12 cellular contexts compared by ENCODE assay signal in the genomic region with DNA sequence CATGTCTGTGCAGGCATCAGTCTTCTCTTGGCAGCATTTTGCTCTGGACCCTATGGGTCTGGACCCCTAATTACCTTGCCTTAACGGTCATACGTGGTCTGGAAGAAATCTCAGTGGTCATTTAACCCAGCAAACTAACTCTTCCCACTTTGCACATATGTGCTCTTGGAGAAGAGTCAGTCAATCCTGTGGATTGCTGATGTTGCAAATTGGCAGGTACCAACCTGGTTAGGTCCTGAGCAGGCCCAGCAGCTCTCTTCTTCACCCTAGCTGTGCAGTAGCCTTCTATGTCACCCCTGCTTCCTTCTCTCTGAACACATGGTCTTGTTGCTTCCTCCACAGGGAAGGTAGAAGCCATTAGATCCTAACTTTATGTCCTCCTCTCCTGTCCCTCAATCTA. TPM values are rescaled to one million over a fixed set of nuclear protein-coding genes. Genes with fewer than 3 reads are reported as not detected.
DNase-seq lines count a peak whose midpoint lies in the region; ATAC-seq, FAIRE-seq and TF ChIP-seq lines count a peak whose summit lies in the region.
"Had no signal": no experiment of that assay in that cellular context is flagged by ENCODE, and none has a peak within 500 bp of the region (broad histone marks: within the 10 kb centered on the region; RNA-seq: fewer than 3 reads in every experiment).

No MANE protein-coding gene starts in this region.

- no peaks in the 10 kb centered on the region for H3K27me3 ChIP-seq in endothelial cell of umbilical vein (ENCODE audit: control insufficient read depth in 2 of 2, insufficient read depth in 2 of 2, low read length in 2 of 2)
- no peaks in the 10 kb centered on the region for H3K27me3 ChIP-seq in skeletal muscle satellite cell (ENCODE audit: control insufficient read depth, insufficient read depth, low read length)
- H3K27me3 ChIP-seq: dorsolateral prefrontal cortex, left lung had no signal

- H3K4me1 Mint-ChIP-seq in activated CD4-positive, alpha-beta T cell treated with anti-CD3 and anti-CD28 coated beads, Interleukin-2, amount 10 ng/mL, durations not matched to agents 7 days and 5 days = peaks cover 26% of the 10 kb centered on the region

- DNase-seq in activated CD4-positive, alpha-beta T cell treated with anti-CD3 and anti-CD28 coated beads, Interleukin-2, amount 10 ng/mL, durations not matched to agents 7 days and 5 days = no peak
- no peak for DNase-seq in activated CD4-positive, alpha-beta T cell treated with anti-CD3 and anti-CD28 coated beads for 48 hours
- peak; percentile 19 for DNase-seq in OCI-LY7 (ENCODE audit: low spot score)
- DNase-seq in endothelial cell of umbilical vein (ENCODE audit: low read depth, low spot score) = no peak
- no peak for DNase-seq in stimulated activated CD4-positive, alpha-beta T cell treated with anti-CD3 and anti-CD28 coated beads, Interleukin-15, amount 100 ng/mL, for 24 hours
- no peak for DNase-seq in NCI-H2196 (lab: John Stamatoyannopoulos, UW; ENCODE audit: unreplicated experiment)
- DNase-seq: dorsolateral prefrontal cortex; left lung; NCI-H2081 treated with DMSO at 0.1 percent for 48 hours; stimulated activated CD4-positive, alpha-beta T cell treated with anti-CD3 and anti-CD28 coated beads, Interleukin-4, amount 100 ng/mL, for 1 hour had no signal

- H3K9me3 Mint-ChIP-seq in activated CD4-positive, alpha-beta T cell treated with anti-CD3 and anti-CD28 coated beads, Interleukin-2, amount 10 ng/mL, durations not matched to agents 7 days and 5 days = no peaks in the 10 kb centered on the region

- H3K27ac ChIP-seq in OCI-LY7 (ENCODE audit: low read depth, low read length, poor library complexity, severe bottlenecking) (peak overlapping the region; percentile 0), endothelial cell of umbilical vein (ENCODE audit: insufficient read depth, low read depth, low read length) (no peak overlapping the region)
- H3K27ac ChIP-seq: dorsolateral prefrontal cortex, left lung had no signal

- H3K4me3 ChIP-seq in OCI-LY7 (ENCODE audit: low read depth, low read length, poor library complexity, severe bottlenecking) = peak overlapping the region; percentile 95
- peak overlapping the region in 1 of 3 experiments; percentile 15 for H3K4me3 ChIP-seq in endothelial cell of umbilical vein (replicated peaks in 1 of 3; ENCODE audit: insufficient read depth in 1 of 3, low read depth in 1 of 3, low read length in 3 of 3)
- peak overlapping the region; percentile 99 for H3K4me3 ChIP-seq in skeletal muscle satellite cell (ENCODE audit: low read length)

- intact Hi-C loops in OCI-LY7 (cut with micrococcal nuclease; ENCODE audit: unreplicated experiment) (no loop called here), endothelial cell of umbilical vein (cut with micrococcal nuclease) (no loop called here)

- H3K9me1 ChIP-seq in endothelial cell of umbilical vein (replicated peaks; ENCODE audit: control insufficient read depth, extremely low read depth, insufficient read depth, low read length) = no peaks in the 10 kb centered on the region

- H3K9me3 ChIP-seq in OCI-LY7 (ENCODE audit: low read length) = no peaks in the 10 kb centered on the region
- H3K9me3 ChIP-seq in endothelial cell of umbilical vein (replicated peaks; ENCODE audit: control insufficient read depth, insufficient read depth, low read length) = no peaks in the 10 kb centered on the region
- no peaks in the 10 kb centered on the region for H3K9me3 ChIP-seq in skeletal muscle satellite cell (replicated peaks; ENCODE audit: low read length)
- H3K9me3 ChIP-seq: left lung had no signal

- no peak overlapping the region for H3K27ac Mint-ChIP-seq in activated CD4-positive, alpha-beta T cell treated with anti-CD3 and anti-CD28 coated beads, Interleukin-2, amount 10 ng/mL, durations not matched to agents 7 days and 5 days

- H3K4me2 ChIP-seq in OCI-LY7 (ENCODE audit: low read length) = peak overlapping the region; percentile 65
- H3K4me2 ChIP-seq in endothelial cell of umbilical vein (ENCODE audit: insufficient read depth, low read length) = peak overlapping the region; percentile 96
- H3K4me2 ChIP-seq in skeletal muscle satellite cell (ENCODE audit: low read length) = peak overlapping the region; percentile 89

- ATAC-seq in GM18511 (IDR thresholded peaks at IDR 0.05; ENCODE audit: unreplicated experiment) = no peak
- ATAC-seq: left lung had no signal

- H3K79me2 ChIP-seq in OCI-LY7 (ENCODE audit: insufficient read depth, low read depth, low read length) (peaks cover 69% of the 10 kb centered on the region; the same call in 1 of the 2 replicates), endothelial cell of umbilical vein (ENCODE audit: control insufficient read depth, insufficient read depth, low read length) (peaks cover 55% of the 10 kb centered on the region)

- peaks cover 66% of the 10 kb centered on the region for H3K36me3 ChIP-seq in OCI-LY7 (ENCODE audit: insufficient read depth, low read length)
- no peaks in the 10 kb centered on the region for H3K36me3 ChIP-seq in endothelial cell of umbilical vein (ENCODE audit: control insufficient read depth in 2 of 2, extremely low read depth in 1 of 2, insufficient read depth in 2 of 2, low read length in 2 of 2)
- H3K36me3 ChIP-seq in skeletal muscle satellite cell (ENCODE audit: insufficient read depth, low read length) = peaks cover 1% of the 10 kb centered on the region

- H2AFZ ChIP-seq in OCI-LY7 (ENCODE audit: low read length) = no peak overlapping the region
- no peak overlapping the region for H2AFZ ChIP-seq in endothelial cell of umbilical vein (ENCODE audit: low read depth, low read length)

- dilution Hi-C loops in endothelial cell of umbilical vein (cut with MboI; ENCODE audit: extremely low pct_ligation_motif_present, low sequenced_read_pairs) = no loop called here

- POLR2A ChIA-PET in activated CD4-positive, alpha-beta T cell treated with anti-CD3 and anti-CD28 coated beads, Interleukin-2, amount 10 ng/mL, durations not matched to agents 7 days and 5 days (lab: Charles Lee) = no interaction called here
- POLR2A ChIA-PET in OCI-LY7 (lab: Charles Lee) (interaction anchor here (0.7 to 2.7 kb wide), 10 partner anchors 41 to 153 kb away, joined by 3 to 7 read pairs (median 4); partner anchors contain the start of gene CCR6), endothelial cell of umbilical vein (lab: Charles Lee) (no interaction called here)

- TF ChIP-seq POLR2A in endothelial cell of umbilical vein (IDR thresholded peaks at IDR 0.05; ENCODE audit: low read depth, low read length) = no peak

- CTCF ChIA-PET in activated CD4-positive, alpha-beta T cell treated with anti-CD3 and anti-CD28 coated beads, Interleukin-2, amount 10 ng/mL, durations not matched to agents 7 days and 5 days (lab: Charles Lee) = interaction anchor here (1.2 to 4.2 kb wide), 3 partner anchors 10 to 14 kb away, joined by 3 to 15 read pairs (median 4); no protein-coding TSS in a partner anchor
- CTCF ChIA-PET in OCI-LY7 (lab: Charles Lee; ENCODE audit: unreplicated experiment) = interaction anchor here (0.5 to 2.3 kb wide), 2 partner anchors 47 to 134 kb away, joined by 3 to 11 read pairs; no protein-coding TSS in a partner anchor
- CTCF ChIA-PET in endothelial cell of umbilical vein (lab: Charles Lee) = interaction anchor here (0.5 to 4.5 kb wide), 3 partner anchors 11 to 20 kb away, joined by 3 to 48 read pairs (median 13); no protein-coding TSS in a partner anchor

- H3K9ac ChIP-seq in endothelial cell of umbilical vein (replicated peaks; ENCODE audit: extremely low read depth, insufficient read depth, low read length) (no peak overlapping the region), skeletal muscle satellite cell (ENCODE audit: low read depth, low read length) (no peak overlapping the region)

- FAIRE-seq in endothelial cell of umbilical vein (lab: Jason Lieb, UNC) = no peak

- H3K4me1 ChIP-seq in OCI-LY7 (ENCODE audit: insufficient read depth, low read length, poor library complexity, severe bottlenecking) = peaks cover 33% of the 10 kb centered on the region
- peaks cover 20% of the 10 kb centered on the region for H3K4me1 ChIP-seq in endothelial cell of umbilical vein (ENCODE audit: control insufficient read depth, extremely low read depth, insufficient read depth, low read length)
- H3K4me1 ChIP-seq in skeletal muscle satellite cell (ENCODE audit: control insufficient read depth, insufficient read depth, low read length) = peaks cover 25% of the 10 kb centered on the region

- peaks cover 9% of the 10 kb centered on the region for H4K20me1 ChIP-seq in OCI-LY7 (ENCODE audit: insufficient read depth, low read length)
- H4K20me1 ChIP-seq in endothelial cell of umbilical vein (replicated peaks; ENCODE audit: control insufficient read depth, extremely low read depth, insufficient read depth, low read length) = no peaks in the 10 kb centered on the region

- TF ChIP-seq CTCF in OCI-LY7 (conservative IDR thresholded peaks at IDR 0.05; ENCODE audit: low read length) (no peak), endothelial cell of umbilical vein (IDR thresholded peaks at IDR 0.05; ENCODE audit: extremely low read depth in 1 of 2, insufficient read depth in 1 of 2, low read depth in 1 of 2, low read length in 2 of 2) (no peak)

- no peaks in the 10 kb centered on the region for H3K9me2 ChIP-seq in OCI-LY7 (ENCODE audit: insufficient read depth, low read length)

- H3K4me3 Mint-ChIP-seq in activated CD4-positive, alpha-beta T cell treated with anti-CD3 and anti-CD28 coated beads, Interleukin-2, amount 10 ng/mL, durations not matched to agents 7 days and 5 days = peak overlapping the region; percentile 91

- no peaks in the 10 kb centered on the region for H3K27me3 Mint-ChIP-seq in activated CD4-positive, alpha-beta T cell treated with anti-CD3 and anti-CD28 coated beads, Interleukin-2, amount 10 ng/mL, durations not matched to agents 7 days and 5 days

- H3K36me3 Mint-ChIP-seq in activated CD4-positive, alpha-beta T cell treated with anti-CD3 and anti-CD28 coated beads, Interleukin-2, amount 10 ng/mL, durations not matched to agents 7 days and 5 days (ENCODE audit: low read depth) = peaks cover 25% of the 10 kb centered on the region

- BruUV-seq in OCI-LY7 (replicated peaks; lab: Mats Ljungman, UMichigan) = no TSS peak
- no TSS peak for BruUV-seq in endothelial cell of umbilical vein (replicated peaks; lab: Mats Ljungman, UMichigan)

RNA-seq across cellular contexts. Expression of gene CEP43, which starts 1.6 kb away (rescaled TPM):
- total RNA-seq in activated CD4-positive, alpha-beta T cell treated with anti-CD3 and anti-CD28 coated beads, Interleukin-2, amount 10 ng/mL, durations not matched to agents 7 days and 5 days = 10 to 100 TPM; 20.9 to 23.5 TPM
- 41.2 and 48.1 TPM in 2 replicates for total RNA-seq in OCI-LY7 (2014; rRNA removed; shearing (Covaris generic))
- total RNA-seq in OCI-LY7 (2022) (34.3 and 40.4 TPM in 2 replicates), endothelial cell of umbilical vein (19.0 and 22.5 TPM in 2 replicates)
- 5.7 and 6.5 TPM in 2 replicates for polyA plus RNA-seq in endothelial cell of umbilical vein
- 8.2 and 8.6 TPM in 2 replicates for polyA plus RNA-seq in endothelial cell of umbilical vein (2011; cell fraction: cytosol; rRNA removed)
- 32.2 and 43.8 TPM in 2 replicates for polyA plus RNA-seq in endothelial cell of umbilical vein (2011; cell fraction: nucleus; rRNA removed)
- 6.4 and 10.9 TPM in 2 replicates for polyA plus RNA-seq in endothelial cell of umbilical vein (2012)
- polyA minus RNA-seq in endothelial cell of umbilical vein = 5.0 and 5.8 TPM in 2 replicates
- polyA minus RNA-seq in endothelial cell of umbilical vein (2011; cell fraction: cytosol; rRNA and poly(A)+ RNA removed) = 8.2 TPM
- 9.2 and 11.6 TPM in 2 replicates for polyA minus RNA-seq in endothelial cell of umbilical vein (2011; cell fraction: nucleus; rRNA and poly(A)+ RNA removed)
- total RNA-seq in skeletal muscle satellite cell (2012; rRNA removed) = 13.9 and 14.4 TPM in 2 replicates

RNA-seq across cellular contexts. Expression of gene RNASET2, which starts 44.4 kb away (rescaled TPM):
- 100 to 1,000 TPM in 1 of 2 experiments, 10 to 100 TPM in 1; 84.3 to 101 TPM for total RNA-seq in activated CD4-positive, alpha-beta T cell treated with anti-CD3 and anti-CD28 coated beads, Interleukin-2, amount 10 ng/mL, durations not matched to agents 7 days and 5 days
- total RNA-seq in OCI-LY7 (2014; rRNA removed; shearing (Covaris generic)) = 71.7 and 87.1 TPM in 2 replicates
- total RNA-seq in OCI-LY7 (2022) (73.0 and 105 TPM in 2 replicates), endothelial cell of umbilical vein (10.0 and 10.7 TPM in 2 replicates)
- 11.2 and 11.4 TPM in 2 replicates for polyA plus RNA-seq in endothelial cell of umbilical vein
- 14.1 and 14.2 TPM in 2 replicates for polyA plus RNA-seq in endothelial cell of umbilical vein (2011; cell fraction: cytosol; rRNA removed)
- 9.6 and 11.3 TPM in 2 replicates for polyA plus RNA-seq in endothelial cell of umbilical vein (2011; cell fraction: nucleus; rRNA removed)
- polyA plus RNA-seq in endothelial cell of umbilical vein (2012) = 9.7 and 11.9 TPM in 2 replicates
- polyA minus RNA-seq in endothelial cell of umbilical vein = 6.3 and 9.4 TPM in 2 replicates
- polyA minus RNA-seq in endothelial cell of umbilical vein (2011; cell fraction: cytosol; rRNA and poly(A)+ RNA removed) = 8.2 TPM
- polyA minus RNA-seq in endothelial cell of umbilical vein (2011; cell fraction: nucleus; rRNA and poly(A)+ RNA removed) = 1.9 and 2.9 TPM in 2 replicates
- 10.5 and 28.1 TPM in 2 replicates for total RNA-seq in skeletal muscle satellite cell (2012; rRNA removed)
